1 cellular context compared by ENCODE assay signal in the genomic region with DNA sequence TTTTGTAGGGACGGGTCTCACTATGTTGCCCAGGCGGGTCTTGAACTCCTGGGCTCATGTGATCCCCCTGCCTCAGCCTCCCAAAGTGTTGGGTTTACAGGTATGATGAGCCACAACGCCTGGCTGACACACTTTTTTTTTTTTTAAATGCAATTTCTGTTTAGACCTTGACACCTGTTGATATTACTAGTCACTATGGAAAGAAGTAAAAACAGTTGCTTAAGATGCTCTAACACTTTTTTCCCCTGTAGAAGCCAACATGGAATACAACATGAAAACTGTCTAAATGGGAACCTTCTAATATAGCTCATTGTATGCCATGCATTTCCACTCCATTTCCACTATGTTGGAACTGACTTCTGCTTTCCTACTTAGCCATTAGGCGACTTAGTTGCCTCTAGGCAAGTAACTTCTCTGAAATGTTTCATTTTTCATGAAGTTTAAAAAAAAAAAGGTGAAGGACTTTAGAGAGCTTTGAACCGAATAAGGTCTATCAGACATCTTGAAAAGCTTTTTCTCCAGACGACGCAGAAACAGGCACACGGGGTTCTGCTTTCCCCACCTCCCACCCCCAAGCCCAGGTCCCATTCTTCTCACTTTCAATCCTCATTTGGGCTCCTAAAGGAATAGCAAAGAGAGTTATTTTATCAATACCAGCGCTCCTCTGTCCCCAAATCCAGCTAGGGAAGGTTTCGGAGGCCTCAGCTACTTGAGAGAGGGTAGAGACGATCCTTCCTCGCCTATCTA.
TF ChIP-seq lines count a peak whose summit lies in the region.

No MANE protein-coding gene starts in this region.

TF ChIP-seq in endothelial cell of umbilical vein, 7 proteins besides CTCF, POLR2A, EP300 and RAD21 (continued from another document):
- TF ChIP-seq GATA2 (IDR thresholded peaks at IDR 0.05; ENCODE audit: insufficient read depth, insufficient read length, low read depth, low read length) (no peak), FOS (IDR thresholded peaks at IDR 0.05; ENCODE audit: borderline replicate concordance, insufficient read depth, low read length) (no peak), POLR2AphosphoS5 (IDR thresholded peaks at IDR 0.05; ENCODE audit: insufficient read depth, low read depth, low read length) (no peak)
